ENCODE assay signal across 9 cellular contexts in the genomic region with DNA sequence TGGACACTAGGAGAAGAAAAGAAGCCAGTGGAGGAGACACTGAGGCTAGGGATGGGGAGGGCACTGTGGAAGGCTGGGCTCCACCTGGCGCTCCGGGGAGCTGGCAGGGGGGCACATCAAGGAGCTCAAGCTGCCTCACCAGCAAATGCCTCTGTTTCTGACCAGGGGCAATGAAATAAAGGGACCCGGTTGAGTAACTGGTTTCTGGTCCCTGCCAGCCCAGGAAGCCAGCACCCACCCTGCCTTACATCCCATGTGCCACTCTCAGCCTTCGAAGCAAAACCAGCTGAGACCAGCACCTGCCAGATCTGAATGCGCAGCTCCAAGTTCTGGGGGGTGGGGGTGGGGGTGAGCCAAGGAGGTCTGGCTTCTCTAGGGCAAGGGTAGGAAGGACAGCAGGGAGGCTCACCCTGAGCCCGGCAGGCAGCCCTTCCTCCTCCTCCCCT. TPM values are rescaled to one million over a fixed set of nuclear protein-coding genes. Genes with fewer than 3 reads are reported as not detected.
DNase-seq lines count a peak whose midpoint lies in the region; ATAC-seq, FAIRE-seq and TF ChIP-seq lines count a peak whose summit lies in the region.
"Had no signal": no experiment of that assay in that cellular context is flagged by ENCODE, and none has a peak within 500 bp of the region (broad histone marks: within the 10 kb centered on the region; RNA-seq: fewer than 3 reads in every experiment).

No MANE protein-coding gene starts in this region.

- TF ChIP-seq CTCF in A673 (conservative IDR thresholded peaks at IDR 0.05; ENCODE audit: low read depth, low read length) (no peak), HFFc6 (IDR thresholded peaks at IDR 0.05) (no peak), bronchial epithelial cell (IDR thresholded peaks at IDR 0.05; ENCODE audit: insufficient read depth, low read length, severe bottlenecking) (no peak), mucosa of descending colon (IDR thresholded peaks at IDR 0.05) (no peak)

- H3K36me3 ChIP-seq in A673 (ENCODE audit: insufficient read depth, low read length, poor library complexity, severe bottlenecking) (no peaks in the 10 kb centered on the region), bronchial epithelial cell (ENCODE audit: control insufficient read depth, insufficient read depth, low read length) (peaks cover 3% of the 10 kb centered on the region), mucosa of descending colon (ENCODE audit: low read depth) (no peaks in the 10 kb centered on the region)

- peaks cover 9% of the 10 kb centered on the region for H3K4me1 ChIP-seq in A673 (ENCODE audit: insufficient read depth, low read length, poor library complexity, severe bottlenecking)
- H3K4me1 ChIP-seq in mucosa of descending colon (ENCODE audit: low read depth): peaks cover 7% of the 10 kb centered on the region

- no peak for DNase-seq in A673 (ENCODE audit: low spot score)
- no peak for DNase-seq in HFFc6
- no peak for DNase-seq in bronchial epithelial cell (ENCODE audit: low read depth)
- no peak for DNase-seq in mucosa of descending colon
- DNase-seq in EL: no peak
- DNase-seq in NOMO-1 treated with DMSO at 0.1 percent for 48 hours (lab: John Stamatoyannopoulos, UW; ENCODE audit: unreplicated experiment): no peak
- DNase-seq in SHP77 treated with DMSO at 0.1 percent for 48 hours (lab: John Stamatoyannopoulos, UW): no peak

- H3K36me3 Mint-ChIP-seq in HFFc6 (ENCODE audit: low read depth): no peaks in the 10 kb centered on the region

- H3K4me1 Mint-ChIP-seq in HFFc6 (ENCODE audit: low read depth): peaks cover 24% of the 10 kb centered on the region

- FAIRE-seq in bronchial epithelial cell (lab: Jason Lieb, UNC): no peak

- H3K27me3 ChIP-seq in A673 (replicated peaks; ENCODE audit: insufficient read depth, low read depth, low read length, poor library complexity) (no peaks in the 10 kb centered on the region), bronchial epithelial cell (ENCODE audit: control insufficient read depth, insufficient read depth, low read length) (no peaks in the 10 kb centered on the region)

- no peak overlapping the region for H3K27ac ChIP-seq in A673 (ENCODE audit: low read depth, low read length, poor library complexity, severe bottlenecking)

- ATAC-seq in mucosa of descending colon (peak; percentile 12), GM21447 (IDR thresholded peaks at IDR 0.05; ENCODE audit: unreplicated experiment) (no peak)

- H3K9me3 ChIP-seq in A673 (ENCODE audit: low read depth, low read length, poor library complexity, severe bottlenecking) (no peaks in the 10 kb centered on the region), mucosa of descending colon (no peaks in the 10 kb centered on the region)

- BruUV-seq in A673 (replicated peaks; lab: Mats Ljungman, UMichigan): no TSS peak

- POLR2A ChIA-PET in A673 (lab: Charles Lee; ENCODE audit: low non-redundant PET): interaction anchor here (0.5 kb wide), 1 partner anchor 9 kb away, joined by 7 read pairs; no protein-coding TSS in a partner anchor

- H3K27ac Mint-ChIP-seq in HFFc6: no peak overlapping the region

- CTCF ChIA-PET in A673 (lab: Charles Lee): no interaction called here

- intact Hi-C loops in A673 (cut with micrococcal nuclease; ENCODE audit: unreplicated experiment) (no loop called here), mucosa of descending colon (cut with DNase I, micrococcal nuclease) (no loop called here)

- H3K27me3 Mint-ChIP-seq in HFFc6 (ENCODE audit: insufficient read depth): peaks cover 20% of the 10 kb centered on the region

- H3K9me3 Mint-ChIP-seq in HFFc6: no peaks in the 10 kb centered on the region

- H3K4me3 Mint-ChIP-seq in HFFc6: peak overlapping the region; percentile 40

- peak overlapping the region; percentile 38 for H3K4me3 ChIP-seq in A673 (ENCODE audit: low read depth, low read length, poor library complexity, severe bottlenecking)
- H3K4me3 ChIP-seq in bronchial epithelial cell (ENCODE audit: low read depth, low read length): peak overlapping the region; percentile 49
- H3K4me3 ChIP-seq in mucosa of descending colon: no peak overlapping the region

RNA-seq across cellular contexts. Expression of gene PAK6, which starts 0.4 kb away (rescaled TPM):
- total RNA-seq in A673 (2021) (0.84 and 1.5 TPM in 2 replicates), bronchial epithelial cell (11.6 and 11.8 TPM in 2 replicates), mucosa of descending colon (1 to 10 TPM in 2 of 3 donors, under 1 TPM in 1; 0.98 to 3.1 (median 2.7) TPM)
- total RNA-seq in HFFc6 (2021; fragmentation: NEBNext Ultra II Directional; extraction: Animal tissue kit (Norgen Biotek cat#: 25700)): not detected
- total RNA-seq: NCI-H460 had no signal

RNA-seq across cellular contexts. Expression of gene ANKRD63, which starts 44.4 kb away (rescaled TPM):
- total RNA-seq in A673 (2021) (2.5 TPM in 2 replicates), bronchial epithelial cell (not detected in 2 replicates), mucosa of descending colon (under 1 TPM in 1 of 3 donors, not detected in 2; 0.25 TPM)
- not detected for total RNA-seq in HFFc6 (2021; fragmentation: NEBNext Ultra II Directional; extraction: Animal tissue kit (Norgen Biotek cat#: 25700))
- total RNA-seq: NCI-H460 had no signal
